9 cellular contexts compared by ENCODE assay signal in the genomic region with DNA sequence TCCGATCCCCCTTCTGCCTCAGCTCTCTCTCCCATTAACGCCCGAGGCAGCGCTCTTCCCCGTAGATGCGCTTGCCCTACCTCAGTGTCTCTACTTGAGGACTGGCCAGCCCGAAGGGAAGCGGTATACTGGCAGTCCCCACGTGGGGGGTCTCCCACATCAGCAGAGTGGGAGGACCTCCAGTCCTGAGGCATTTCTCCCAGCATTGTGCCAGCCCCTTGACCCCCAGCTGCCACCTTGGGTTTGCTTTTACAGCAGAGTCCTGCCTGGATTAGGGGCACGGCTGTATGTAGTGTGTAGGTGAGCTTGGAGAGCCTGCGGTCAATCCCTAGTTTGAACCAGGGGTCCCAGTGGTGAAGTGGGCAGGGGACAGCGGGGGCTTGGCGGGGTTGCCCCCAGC. TPM values are rescaled to one million over a fixed set of nuclear protein-coding genes. Genes with fewer than 3 reads are reported as not detected.
DNase-seq lines count a peak whose midpoint lies in the region; ATAC-seq and TF ChIP-seq lines count a peak whose summit lies in the region.
"Had no signal": no experiment of that assay in that cellular context is flagged by ENCODE, and none has a peak within 500 bp of the region (broad histone marks: within the 10 kb centered on the region; RNA-seq: fewer than 3 reads in every experiment).

No MANE protein-coding gene starts in this region.

- H3K4me1 ChIP-seq in HCT116 (ENCODE audit: control insufficient read depth in 1 of 2, insufficient read depth in 2 of 2, low read length in 2 of 2) (peaks cover 11 to 45% of the 10 kb centered on the region in 2 experiments), iPS-15b (ENCODE audit: control insufficient read depth, insufficient read depth, low read length) (peaks cover 14% of the 10 kb centered on the region), spleen (peaks cover 8 to 91% (median 51%) of the 10 kb centered on the region in 6 donors)

- H3K27me3 ChIP-seq in HCT116 (ENCODE audit: insufficient read depth, low read length) = no peaks in the 10 kb centered on the region
- peaks cover 18% of the 10 kb centered on the region for H3K27me3 ChIP-seq in iPS-15b (ENCODE audit: control insufficient read depth, insufficient read depth, low read length)
- H3K27me3 ChIP-seq in spleen (replicated peaks in 1 of 7) = peaks cover 0 to 47% (median 20%) of the 10 kb centered on the region in 7 donors

- H3K9me2 ChIP-seq in HCT116 (ENCODE audit: insufficient read depth) = no peaks in the 10 kb centered on the region

- no peaks in the 10 kb centered on the region for H4K20me1 ChIP-seq in HCT116 (ENCODE audit: insufficient read depth)

- TF ChIP-seq CTCF in HCT116 (IDR thresholded peaks at IDR 0.05 in 2 of 3, conservative IDR thresholded peaks at IDR 0.05 in 1 of 3; ENCODE audit: borderline replicate concordance in 1 of 3, insufficient read depth in 1 of 3, low read depth in 2 of 3, low read length in 2 of 3) (no peak), spleen (IDR thresholded peaks at IDR 0.05 in 8 of 11, conservative IDR thresholded peaks at IDR 0.05 in 3 of 11) (no peak)
- no peak for TF ChIP-seq CTCF in activated CD8-positive, alpha-beta T cell treated with anti-CD3 and anti-CD28 coated beads for 36 hours (IDR thresholded peaks at IDR 0.05)

- intact Hi-C loops in HCT116 (cut with micrococcal nuclease) = no loop called here
- intact Hi-C loops in activated CD8-positive, alpha-beta T cell treated with anti-CD3 and anti-CD28 coated beads for 36 hours (cut with micrococcal nuclease) = no loop called here
- intact Hi-C loops in spleen (cut with DNase I; ENCODE audit: low total_unique reads) = no loop called here

- H3K79me2 ChIP-seq in HCT116 (ENCODE audit: insufficient read depth, low read length) = no peaks in the 10 kb centered on the region

- DNase-seq in HCT116 (ENCODE audit: low read depth, low spot score) (no peak), spleen (no peak), NCI-H187 treated with DMSO at 0.1 percent for 48 hours (lab: John Stamatoyannopoulos, UW) (no peak), HuH-7.5 (ENCODE audit: low spot score) (no peak)
- DNase-seq in activated CD8-positive, alpha-beta T cell treated with anti-CD3 and anti-CD28 coated beads for 36 hours = no peak
- DNase-seq: hypothalamus, SHP77 had no signal

- H3K4me3 Mint-ChIP-seq in activated CD8-positive, alpha-beta T cell treated with anti-CD3 and anti-CD28 coated beads for 36 hours = peak overlapping the region; percentile 55

- no peak overlapping the region for H3K27ac Mint-ChIP-seq in activated CD8-positive, alpha-beta T cell treated with anti-CD3 and anti-CD28 coated beads for 36 hours

- peak overlapping the region; percentile 56 to 67 for H3K4me3 ChIP-seq in HCT116 (replicated peaks in 1 of 2; ENCODE audit: low read depth in 1 of 2, low read length in 2 of 2)
- peak overlapping the region; percentile 59 for H3K4me3 ChIP-seq in iPS-15b (ENCODE audit: low read depth, low read length)
- H3K4me3 ChIP-seq in spleen = peak overlapping the region; percentile 43 to 83 (median 55)

- peak overlapping the region; percentile 80; the same call in 1 of the 2 replicates for H3K27ac ChIP-seq in HCT116 (ENCODE audit: low read depth, low read length)
- H3K27ac ChIP-seq in spleen = peak overlapping the region; percentile 11 to 82 (median 74)

- H3K9me3 ChIP-seq in HCT116 (ENCODE audit: control insufficient read depth in 1 of 2, insufficient read depth in 1 of 2, low read depth in 1 of 2, low read length in 2 of 2) (no peaks in the 10 kb centered on the region), iPS-15b (ENCODE audit: control insufficient read depth, insufficient read depth, low read length) (no peaks in the 10 kb centered on the region), spleen (no peaks in the 10 kb centered on the region)

- peaks cover 30% of the 10 kb centered on the region for H3K27me3 Mint-ChIP-seq in activated CD8-positive, alpha-beta T cell treated with anti-CD3 and anti-CD28 coated beads for 36 hours

- H3K36me3 ChIP-seq in HCT116 (ENCODE audit: control insufficient read depth in 1 of 2, insufficient read depth in 2 of 2, low read length in 2 of 2) = no peaks in the 10 kb centered on the region; a peak in 1 of 4 replicates
- H3K36me3 ChIP-seq in iPS-15b (ENCODE audit: control insufficient read depth, insufficient read depth, low read length) = peaks cover 10% of the 10 kb centered on the region
- H3K36me3 ChIP-seq in spleen = no peaks in the 10 kb centered on the region

- CTCF ChIA-PET in HCT116 (lab: Charles Lee) = no interaction called here
- CTCF ChIA-PET in activated CD8-positive, alpha-beta T cell treated with anti-CD3 and anti-CD28 coated beads for 36 hours (lab: Charles Lee) = interaction anchor here (0.7 to 1.8 kb wide), 4 partner anchors 9 to 91 kb away, joined by 3 to 7 read pairs (median 4); no protein-coding TSS in a partner anchor

- no peaks in the 10 kb centered on the region for H3K36me3 Mint-ChIP-seq in activated CD8-positive, alpha-beta T cell treated with anti-CD3 and anti-CD28 coated beads for 36 hours (ENCODE audit: low read depth)

- H2AFZ ChIP-seq in HCT116 (ENCODE audit: low read depth, low read length, poor library complexity, severe bottlenecking) = no peak overlapping the region

- TF ChIP-seq POLR2A in HCT116 (IDR thresholded peaks at IDR 0.05; ENCODE audit: borderline replicate concordance, extremely low read depth, insufficient read depth, insufficient read length) = no peak
- TF ChIP-seq POLR2A in spleen (IDR thresholded peaks at IDR 0.05) = no peak

- no peaks in the 10 kb centered on the region for H3K9me3 Mint-ChIP-seq in activated CD8-positive, alpha-beta T cell treated with anti-CD3 and anti-CD28 coated beads for 36 hours

- peak overlapping the region; percentile 65 for H3K9ac ChIP-seq in HCT116 (ENCODE audit: low read length)
- H3K9ac ChIP-seq in iPS-15b (ENCODE audit: low read depth, low read length) = no peak overlapping the region

- ATAC-seq in HCT116 (no peak), GM21723 (IDR thresholded peaks at IDR 0.05; ENCODE audit: unreplicated experiment) (no peak)
- ATAC-seq in activated CD8-positive, alpha-beta T cell treated with anti-CD3 and anti-CD28 coated beads for 36 hours = no peak

- peak overlapping the region; percentile 78 for H3K4me2 ChIP-seq in HCT116 (ENCODE audit: low read length)

- no TSS peak for BruUV-seq in HCT116 (replicated peaks; lab: Mats Ljungman, UMichigan)

- RAD21 ChIA-PET in HCT116 (lab: Charles Lee; ENCODE audit: low non-redundant PET in 1 of 2, low total read pairs in 2 of 2, uncharacterized antibody in 2 of 2, unreplicated experiment in 2 of 2) = no interaction called here

- no peak for TF ChIP-seq RAD21 in HCT116 (IDR thresholded peaks at IDR 0.05; ENCODE audit: low read depth)

- whole genome bisulfite sequencing in spleen, 5 donors = 30 to 42% (median 39%) methylated on average over 12 to 13 of the region's 13 CpGs

- POLR2A ChIA-PET in HCT116 (lab: Charles Lee) = no interaction called here
- POLR2A ChIA-PET in activated CD8-positive, alpha-beta T cell treated with anti-CD3 and anti-CD28 coated beads for 36 hours (lab: Charles Lee) = interaction anchor here (0.6 to 1.6 kb wide), 3 partner anchors 34 to 47 kb away, joined by 3 read pairs; no protein-coding TSS in a partner anchor

- peaks cover 8% of the 10 kb centered on the region for H3K4me1 Mint-ChIP-seq in activated CD8-positive, alpha-beta T cell treated with anti-CD3 and anti-CD28 coated beads for 36 hours (ENCODE audit: low read depth)

TF ChIP-seq in HCT116, 20 proteins besides CTCF, POLR2A, EP300 and RAD21 (continues in another document):
- TF ChIP-seq ZNF274 (IDR thresholded peaks at IDR 0.05; ENCODE audit: low read depth, low read length) (no peak), EZH2 (IDR thresholded peaks at IDR 0.05) (no peak), ELF1 (IDR thresholded peaks at IDR 0.05; ENCODE audit: borderline replicate concordance, low read depth) (no peak), EZH2phosphoT487 (IDR thresholded peaks at IDR 0.05; ENCODE audit: borderline replicate concordance) (no peak), FOSL1 (IDR thresholded peaks at IDR 0.05; ENCODE audit: low read depth) (no peak), JUND (IDR thresholded peaks at IDR 0.05) (no peak), TCF7L2 (IDR thresholded peaks at IDR 0.05; ENCODE audit: borderline replicate concordance, extremely low read depth, insufficient read depth, insufficient read length) (no peak), EGR1 (IDR thresholded peaks at IDR 0.05; ENCODE audit: low read depth) (no peak), SP1 (IDR thresholded peaks at IDR 0.05; ENCODE audit: low read depth) (no peak)

RNA-seq across cellular contexts. Expression of a gene that starts 0.8 kb away (rescaled TPM):
- total RNA-seq in HCT116 (2021; ENCODE audit: unreplicated experiment) (15.7 TPM), spleen (100 to 1,000 TPM in 3 of 7 donors, 10 to 100 TPM in 4; 56.1 to 205 (median 98.8) TPM)
- polyA plus RNA-seq in HCT116 (2012) = 17.5 and 21.1 TPM in 2 replicates
- under 1 TPM; 0.34 to 0.43 TPM for total RNA-seq in activated CD8-positive, alpha-beta T cell treated with anti-CD3 and anti-CD28 coated beads for 36 hours
- 10 to 100 TPM; 16.9 to 34.2 (median 31.7) TPM for polyA plus RNA-seq in spleen

RNA-seq across cellular contexts. Expression of a gene that starts 35.5 kb away (rescaled TPM):
- total RNA-seq in HCT116 (2021; ENCODE audit: unreplicated experiment) (not detected), spleen (under 1 TPM in 2 of 7 donors, not detected in 5; 0.18 to 0.44 TPM)
- polyA plus RNA-seq in HCT116 (2012) = 0.13 and 0.30 TPM in 2 replicates
- total RNA-seq in activated CD8-positive, alpha-beta T cell treated with anti-CD3 and anti-CD28 coated beads for 36 hours = under 1 TPM; 0.11 to 0.23 TPM
- under 1 TPM in 1 of 3 donors, not detected in 2; 0.05 TPM for polyA plus RNA-seq in spleen

RNA-seq across cellular contexts. Expression of a gene that starts 49.2 kb away (rescaled TPM):
- total RNA-seq in HCT116 (2021; ENCODE audit: unreplicated experiment) = 3.1 TPM
- 4.3 and 4.6 TPM in 2 replicates for polyA plus RNA-seq in HCT116 (2012)
- total RNA-seq in activated CD8-positive, alpha-beta T cell treated with anti-CD3 and anti-CD28 coated beads for 36 hours = under 1 TPM in 1 of 2 experiments, not detected in 1; 0.22 TPM
- not detected for total RNA-seq in spleen
- under 1 TPM in 2 of 3 donors, not detected in 1; 0.02 to 0.07 TPM for polyA plus RNA-seq in spleen

Comparison
In these comparisons a context has a peak if more than half of its experiments do, and no peak if none do; other contexts are left out.
1. RNA of a gene that starts 0.8 kb away (total RNA-seq): 56.1 to 205 TPM in spleen and 15.7 TPM in HCT116 (single experiment); 0.34 to 0.43 TPM in activated CD8-positive, alpha-beta T cell treated with anti-CD3 and anti-CD28 coated beads for 36 hours; every median in the first group is over 10 times any median in the second.
2. Peak in every context shown above with its lines, with median percentiles within 50 percentile points of each other: H3K4me3 ChIP-seq.